8 cellular contexts compared by ENCODE assay signal in the genomic region with DNA sequence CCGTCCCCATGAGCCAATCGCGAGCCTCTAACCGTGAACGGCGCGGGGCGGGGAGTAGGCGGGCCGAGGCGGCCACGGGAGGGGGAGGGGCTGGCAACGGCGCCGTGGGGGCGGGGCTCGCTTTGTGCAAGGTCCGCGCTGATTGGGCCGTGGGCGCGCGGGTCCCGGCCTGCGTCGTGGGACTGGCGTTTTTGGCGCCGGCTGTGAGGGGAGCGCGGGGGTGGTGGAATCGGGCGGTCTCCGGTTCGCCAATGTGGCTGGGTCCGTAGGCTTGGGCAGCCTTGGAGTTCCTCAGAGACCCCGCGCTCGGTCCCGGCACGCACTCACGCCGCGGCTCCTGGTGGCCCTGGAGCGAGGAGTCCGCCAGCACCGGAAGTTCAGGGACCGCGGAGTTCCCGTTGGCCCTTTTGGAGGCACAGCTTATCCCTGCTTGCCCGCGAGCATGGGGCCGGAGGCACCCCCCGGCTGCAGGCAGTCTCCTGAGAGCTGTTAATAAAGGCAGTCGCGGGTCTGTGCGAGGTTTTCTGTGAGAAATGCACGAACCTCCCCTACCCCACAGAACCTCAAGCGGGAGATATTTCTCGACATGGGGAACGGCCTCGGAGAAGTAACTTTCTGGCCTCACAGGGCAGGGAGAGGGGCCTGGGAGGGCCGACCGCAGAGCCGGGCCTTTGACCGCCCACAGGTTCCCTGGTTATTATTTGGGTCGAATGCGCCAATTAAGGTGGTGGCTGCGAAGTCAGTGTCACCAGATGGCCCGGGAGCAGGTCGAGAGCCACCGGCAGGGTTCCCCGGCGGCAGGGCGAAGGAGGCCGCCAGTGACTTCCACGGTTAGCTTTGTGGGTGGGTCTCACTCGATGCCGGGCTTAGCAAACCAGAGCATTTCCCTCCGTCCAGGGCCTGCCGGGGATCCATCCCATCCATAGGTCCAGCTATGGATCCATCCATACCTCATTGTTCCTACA. TPM values are rescaled to one million over a fixed set of nuclear protein-coding genes. Genes with fewer than 3 reads are reported as not detected.
A peak's percentile ranks its signal among the peaks of the same experiment; 100 is the strongest.
DNase-seq lines count a peak whose midpoint lies in the region; ATAC-seq and TF ChIP-seq lines count a peak whose summit lies in the region.

No MANE protein-coding gene starts in this region.

- peak; percentile 55 for DNase-seq in OCI-M2 (lab: John Stamatoyannopoulos, UW; ENCODE audit: unreplicated experiment)
- peak; percentile 95 for DNase-seq in activated T-helper 1 cell treated with anti-CD3 and anti-CD28 coated beads, Interleukin-12 subunit alpha, Interleukin-12 subunit beta, Interleukin-2, Interleukin-4 antibody, amounts not matched to agents 30 ng/mL and 10 ng/mL and 1 ng/mL, durations not matched to agents 14 hours and 24 hours and 36 hours (ENCODE audit: low spot score)
- DNase-seq in fibroblast of peridontal ligament (ENCODE audit: extremely low read depth): peak; percentile 8
- peak; percentile 98 for DNase-seq in stimulated activated naive CD4-positive, alpha-beta T cell treated with Interleukin-2 at 50 U/mL for 16 hours (lab: John Stamatoyannopoulos, UW)

- no peaks in the 10 kb centered on the region for H3K27me3 Mint-ChIP-seq in activated T-helper 1 cell treated with anti-CD3 and anti-CD28 coated beads, Interleukin-12 subunit alpha, Interleukin-12 subunit beta, Interleukin-2, Interleukin-4 antibody, amounts not matched to agents 30 ng/mL and 10 ng/mL and 1 ng/mL, durations not matched to agents 14 hours and 24 hours and 36 hours (ENCODE audit: insufficient read depth)
- no peaks in the 10 kb centered on the region for H3K27me3 Mint-ChIP-seq in nephron (ENCODE audit: low read depth)

- peak overlapping the region; percentile 99 for H3K4me3 Mint-ChIP-seq in activated T-helper 1 cell treated with anti-CD3 and anti-CD28 coated beads, Interleukin-12 subunit alpha, Interleukin-12 subunit beta, Interleukin-2, Interleukin-4 antibody, amounts not matched to agents 30 ng/mL and 10 ng/mL and 1 ng/mL, durations not matched to agents 14 hours and 24 hours and 36 hours
- H3K4me3 Mint-ChIP-seq in nephron: peak overlapping the region; percentile 90 to 99 (median 94)

- peaks cover 36% of the 10 kb centered on the region for H3K36me3 Mint-ChIP-seq in activated T-helper 1 cell treated with anti-CD3 and anti-CD28 coated beads, Interleukin-12 subunit alpha, Interleukin-12 subunit beta, Interleukin-2, Interleukin-4 antibody, amounts not matched to agents 30 ng/mL and 10 ng/mL and 1 ng/mL, durations not matched to agents 14 hours and 24 hours and 36 hours (ENCODE audit: low read depth)
- peaks cover 34% of the 10 kb centered on the region for H3K36me3 Mint-ChIP-seq in nephron (ENCODE audit: low read depth)

- peak; percentile 10 for ATAC-seq in GM18520 (IDR thresholded peaks at IDR 0.05; ENCODE audit: unreplicated experiment)
- ATAC-seq in HG03575 (IDR thresholded peaks at IDR 0.05; ENCODE audit: extremely low read depth, insufficient number of reproducible peaks, low FRiP score, unreplicated experiment): peak; percentile 12

- H3K27ac Mint-ChIP-seq in activated T-helper 1 cell treated with anti-CD3 and anti-CD28 coated beads, Interleukin-12 subunit alpha, Interleukin-12 subunit beta, Interleukin-2, Interleukin-4 antibody, amounts not matched to agents 30 ng/mL and 10 ng/mL and 1 ng/mL, durations not matched to agents 14 hours and 24 hours and 36 hours: peak overlapping the region; percentile 99
- peak overlapping the region; percentile 99 to 100 (median 100) for H3K27ac Mint-ChIP-seq in nephron

- H3K27ac ChIP-seq in ACC112 (ENCODE audit: low read depth, low read length): peak overlapping the region; percentile 61

- peaks cover 33% of the 10 kb centered on the region for H3K36me3 ChIP-seq in ACC112 (ENCODE audit: insufficient read depth, low read length)

- TF ChIP-seq CTCF in nephron (IDR thresholded peaks at IDR 0.05; ENCODE audit: unreplicated experiment in 3 of 3): no peak

- H3K4me1 Mint-ChIP-seq in activated T-helper 1 cell treated with anti-CD3 and anti-CD28 coated beads, Interleukin-12 subunit alpha, Interleukin-12 subunit beta, Interleukin-2, Interleukin-4 antibody, amounts not matched to agents 30 ng/mL and 10 ng/mL and 1 ng/mL, durations not matched to agents 14 hours and 24 hours and 36 hours (ENCODE audit: low read depth): peaks cover 44% of the 10 kb centered on the region
- H3K4me1 Mint-ChIP-seq in nephron: peaks cover 61% of the 10 kb centered on the region

- peak overlapping the region; percentile 43 for H2AFZ ChIP-seq in ACC112 (ENCODE audit: low read length, unreplicated experiment)

- H3K79me2 ChIP-seq in ACC112 (ENCODE audit: control insufficient read depth, insufficient read depth, low read length, unreplicated experiment): peaks cover 50% of the 10 kb centered on the region

- H3K4me1 ChIP-seq in ACC112 (ENCODE audit: control insufficient read depth, insufficient read depth, low read length, unreplicated experiment): peaks cover 19% of the 10 kb centered on the region

- no peaks in the 10 kb centered on the region for H3K9me3 Mint-ChIP-seq in activated T-helper 1 cell treated with anti-CD3 and anti-CD28 coated beads, Interleukin-12 subunit alpha, Interleukin-12 subunit beta, Interleukin-2, Interleukin-4 antibody, amounts not matched to agents 30 ng/mL and 10 ng/mL and 1 ng/mL, durations not matched to agents 14 hours and 24 hours and 36 hours
- H3K9me3 Mint-ChIP-seq in nephron: no peaks in the 10 kb centered on the region

- intact Hi-C loops in activated T-helper 1 cell treated with anti-CD3 and anti-CD28 coated beads, Interleukin-12 subunit alpha, Interleukin-12 subunit beta, Interleukin-2, Interleukin-4 antibody, amounts not matched to agents 30 ng/mL and 10 ng/mL and 1 ng/mL, durations not matched to agents 14 hours and 24 hours and 36 hours (cut with micrococcal nuclease): loop anchor here (1.0 to 10.0 kb wide), 10 partner anchors 18 to 1540 kb away; a partner anchor contains a TSS

- no peaks in the 10 kb centered on the region for H3K27me3 ChIP-seq in ACC112 (ENCODE audit: insufficient read depth, low read length)

- peak overlapping the region; percentile 100 for H3K4me3 ChIP-seq in ACC112 (ENCODE audit: low read depth, low read length)

RNA-seq across cellular contexts. Expression of a gene that starts 0.6 kb away (rescaled TPM):
- 1,388 and 1,421 TPM in 2 replicates for total RNA-seq in activated T-helper 1 cell treated with anti-CD3 and anti-CD28 coated beads, Interleukin-12 subunit alpha, Interleukin-12 subunit beta, Interleukin-2, Interleukin-4 antibody, amounts not matched to agents 30 ng/mL and 10 ng/mL and 1 ng/mL, durations not matched to agents 14 hours and 24 hours and 36 hours

Comparison
In these comparisons a context has a peak if more than half of its experiments do, and no peak if none do; other contexts are left out.
1. Peak in every context shown above with its lines: DNase-seq, ATAC-seq, H3K4me3 ChIP-seq and H3K27ac ChIP-seq.
2. DNase-seq: peak in every context shown above with its lines; median percentile 98 in stimulated activated naive CD4-positive, alpha-beta T cell treated with Interleukin-2 at 50 U/mL for 16 hours; 95 in activated T-helper 1 cell treated with anti-CD3 and anti-CD28 coated beads, Interleukin-12 subunit alpha, Interleukin-12 subunit beta, Interleukin-2, Interleukin-4 antibody, amounts not matched to agents 30 ng/mL and 10 ng/mL and 1 ng/mL, durations not matched to agents 14 hours and 24 hours and 36 hours; 55 in OCI-M2; 8 in fibroblast of peridontal ligament.